Comparison of ENCODE assay signal across 16 cellular contexts in the genomic region with DNA sequence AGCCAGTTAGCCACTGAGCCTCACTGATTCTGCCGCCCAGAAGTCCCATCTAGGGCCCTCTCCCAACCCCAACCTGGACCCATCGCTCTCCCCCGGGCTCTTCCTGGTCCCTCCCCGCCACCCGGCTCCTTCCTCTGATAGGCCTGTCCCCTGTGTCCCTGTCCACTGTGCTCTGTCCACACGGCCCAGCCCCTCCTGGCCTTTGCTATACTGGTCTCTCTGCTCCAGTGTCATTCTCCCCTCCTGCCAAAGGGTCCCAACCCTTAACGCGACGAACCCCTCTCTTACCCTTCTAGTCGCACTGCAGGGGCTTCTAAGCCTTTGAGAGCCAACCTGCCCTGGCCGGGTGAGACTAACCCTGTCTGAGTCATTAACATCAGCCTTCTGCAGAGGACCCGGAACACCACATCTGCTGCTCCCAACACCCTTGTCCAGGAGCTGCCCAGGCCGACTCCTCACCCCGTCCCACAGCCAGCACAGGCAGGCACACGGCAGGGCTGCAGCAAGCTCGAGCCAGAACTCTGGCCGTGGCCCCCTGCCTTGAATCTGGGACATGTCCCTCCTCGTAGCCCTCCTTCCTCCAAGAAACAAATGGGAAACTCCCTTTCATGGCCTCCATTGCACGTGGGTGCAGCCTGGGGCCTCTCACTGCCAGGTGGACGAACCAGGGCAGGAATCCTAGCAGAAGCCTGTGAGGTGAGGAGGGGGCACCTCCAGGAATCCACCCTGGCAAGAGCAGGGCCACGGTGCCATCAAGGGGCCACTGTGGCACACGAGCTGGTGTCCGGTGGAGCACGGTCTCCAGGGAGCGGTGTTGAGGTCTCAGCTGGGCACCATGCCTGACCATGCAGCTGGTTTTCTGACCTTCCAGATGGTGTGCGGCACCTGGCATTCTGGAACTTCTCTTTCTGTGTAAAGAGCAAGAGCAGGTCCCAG.
"Had no signal": no experiment of that assay in that cellular context is flagged by ENCODE, and none has a peak within 500 bp of the region (broad histone marks: within the 10 kb centered on the region; RNA-seq: fewer than 3 reads in every experiment).

No MANE protein-coding gene starts in this region.

- H3K27me3 Mint-ChIP-seq: activated naive CD4-positive, alpha-beta T cell treated with anti-CD3 and anti-CD28 coated beads, Interleukin-2, amount 50 U/mL, for 24 hours had no signal

- H3K9me3 ChIP-seq: ascending aorta, breast epithelium, esophagus squamous epithelium, tibial nerve had no signal

- H3K4me3 Mint-ChIP-seq: activated naive CD4-positive, alpha-beta T cell treated with anti-CD3 and anti-CD28 coated beads, Interleukin-2, amount 50 U/mL, for 24 hours; activated T-cell treated with anti-CD3 and anti-CD28 coated beads, Interleukin-2, amount 50 U/mL, for 72 hours; naive thymus-derived CD4-positive, alpha-beta T cell; stimulated activated naive CD8-positive, alpha-beta T cell treated with anti-CD3 and anti-CD28 coated beads, Interleukin-15, Interleukin-2, amounts not matched to agents 100 ng/mL and 50 ng/mL, for 24 hours had no signal

- H3K27me3 ChIP-seq: ascending aorta, breast epithelium, tibial nerve had no signal

- ATAC-seq: activated T-cell treated with anti-CD3 and anti-CD28 coated beads, Interleukin-2, amount 50 U/mL, for 72 hours; naive thymus-derived CD4-positive, alpha-beta T cell had no signal

- H3K4me1 ChIP-seq: ascending aorta, breast epithelium, tibial nerve had no signal

- H3K4me1 Mint-ChIP-seq: activated naive CD4-positive, alpha-beta T cell treated with anti-CD3 and anti-CD28 coated beads, Interleukin-2, amount 50 U/mL, for 24 hours; naive thymus-derived CD4-positive, alpha-beta T cell had no signal

- H3K36me3 ChIP-seq: ascending aorta, breast epithelium, esophagus squamous epithelium, tibial nerve, WERI-Rb-1 had no signal

- H3K27ac ChIP-seq: ascending aorta, breast epithelium, esophagus squamous epithelium, tibial nerve, WERI-Rb-1 had no signal

- H3K4me3 ChIP-seq: ascending aorta, breast epithelium, esophagus squamous epithelium, tibial nerve had no signal

- DNase-seq: activated CD4-positive, alpha-beta T cell treated with anti-CD3 and anti-CD28 coated beads, Interleukin-2, amount 50 U/mL, for 4 hours; activated gamma-delta T cell; activated T-cell treated with anti-CD3 and anti-CD28 coated beads, Interleukin-2, amount 50 U/mL, for 72 hours; dermis blood vessel endothelial cell; effector memory CD4-positive, alpha-beta T cell; esophagus squamous epithelium; mesendoderm; naive thymus-derived CD4-positive, alpha-beta T cell; retina; stimulated activated CD4-positive, alpha-beta T cell treated with anti-CD3 and anti-CD28 coated beads, Interleukin-2, amount 100 ng/mL, for 24 hours; WERI-Rb-1 had no signal

- H3K27ac Mint-ChIP-seq: activated naive CD4-positive, alpha-beta T cell treated with anti-CD3 and anti-CD28 coated beads, Interleukin-2, amount 50 U/mL, for 24 hours; activated T-cell treated with anti-CD3 and anti-CD28 coated beads, Interleukin-2, amount 50 U/mL, for 72 hours; naive thymus-derived CD4-positive, alpha-beta T cell; stimulated activated naive CD8-positive, alpha-beta T cell treated with anti-CD3 and anti-CD28 coated beads, Interleukin-15, Interleukin-2, amounts not matched to agents 100 ng/mL and 50 ng/mL, for 24 hours had no signal

- H3K9me3 Mint-ChIP-seq: activated naive CD4-positive, alpha-beta T cell treated with anti-CD3 and anti-CD28 coated beads, Interleukin-2, amount 50 U/mL, for 24 hours; activated T-cell treated with anti-CD3 and anti-CD28 coated beads, Interleukin-2, amount 50 U/mL, for 72 hours; naive thymus-derived CD4-positive, alpha-beta T cell; stimulated activated naive CD8-positive, alpha-beta T cell treated with anti-CD3 and anti-CD28 coated beads, Interleukin-15, Interleukin-2, amounts not matched to agents 100 ng/mL and 50 ng/mL, for 24 hours had no signal

- H3K36me3 Mint-ChIP-seq: activated naive CD4-positive, alpha-beta T cell treated with anti-CD3 and anti-CD28 coated beads, Interleukin-2, amount 50 U/mL, for 24 hours; naive thymus-derived CD4-positive, alpha-beta T cell had no signal
